In the genomic region with DNA sequence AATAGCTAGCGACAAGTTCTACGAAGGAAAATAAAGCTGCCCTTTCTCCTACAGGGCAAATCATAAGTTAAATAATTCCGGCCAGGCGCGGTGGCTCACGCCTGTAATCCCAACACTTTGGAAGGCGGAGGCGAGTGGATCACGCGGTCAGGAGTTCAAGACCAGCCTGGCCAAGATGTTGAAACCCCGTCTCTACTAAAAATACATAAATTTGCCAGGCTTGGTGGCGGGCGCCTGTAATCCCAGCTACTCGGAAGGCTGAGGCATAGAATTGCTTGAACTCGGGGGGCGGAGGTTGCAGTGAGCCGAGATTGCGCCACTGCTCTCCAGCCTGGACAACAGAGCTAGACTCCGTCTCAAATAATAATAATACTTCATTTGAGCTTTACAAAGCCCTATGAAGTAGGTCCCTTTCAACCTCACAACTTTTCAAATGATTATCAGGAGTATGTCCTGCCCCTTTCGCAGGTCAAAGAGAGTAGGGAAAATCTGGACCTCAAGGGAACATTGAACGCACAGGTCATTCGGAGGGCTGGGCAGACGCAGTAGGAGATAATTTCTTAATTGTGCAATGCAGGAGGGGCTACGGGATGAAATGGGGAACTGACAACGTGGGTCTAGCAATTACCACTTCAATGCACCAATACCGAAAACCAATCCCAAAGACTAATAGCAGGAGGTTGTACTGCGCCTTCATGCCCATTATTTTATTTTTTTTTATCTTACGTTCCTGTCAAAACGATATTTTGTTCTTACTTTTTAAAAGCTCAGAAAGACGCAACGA, we compare ENCODE assay signal across 8 cellular contexts. TPM values are rescaled to one million over a fixed set of nuclear protein-coding genes. Genes with fewer than 3 reads are reported as not detected.
DNase-seq lines count a peak whose midpoint lies in the region; ATAC-seq, FAIRE-seq and TF ChIP-seq lines count a peak whose summit lies in the region.

No MANE protein-coding gene starts in this region.

- dilution Hi-C loops in keratinocyte (cut with MboI; ENCODE audit: extremely low pct_ligation_motif_present, low sequenced_read_pairs) = loop anchor here (25.0 kb wide), 1 partner anchor 99 kb away; no protein-coding TSS in a partner anchor

- H3K79me2 ChIP-seq in ACC112 (ENCODE audit: control insufficient read depth, insufficient read depth, low read length, unreplicated experiment) (peaks cover 11% of the 10 kb centered on the region), keratinocyte (ENCODE audit: control insufficient read depth, insufficient read depth, low read length) (no peaks in the 10 kb centered on the region)

- H3K27ac ChIP-seq in ACC112 (ENCODE audit: low read depth, low read length) (no peak overlapping the region), keratinocyte (ENCODE audit: control insufficient read depth, insufficient read depth, low read length) (peak overlapping the region; percentile 52), testis (no peak overlapping the region)

- peak overlapping the region; percentile 75 for H3K4me2 ChIP-seq in keratinocyte (ENCODE audit: control insufficient read depth, extremely low read depth, insufficient read depth, low read depth, low read length)

- H3K36me3 ChIP-seq in ACC112 (ENCODE audit: insufficient read depth, low read length) = peaks cover under 1% of the 10 kb centered on the region; the same call in 1 of the 2 replicates
- H3K36me3 ChIP-seq in keratinocyte (ENCODE audit: control insufficient read depth in 2 of 2, extremely low read depth in 1 of 2, insufficient read depth in 2 of 2, low read length in 2 of 2) = no peaks in the 10 kb centered on the region
- H3K36me3 ChIP-seq in testis (ENCODE audit: low read depth, missing control alignments) = no peaks in the 10 kb centered on the region

- intact Hi-C loops in testis (cut with DNase I; ENCODE audit: low total_unique reads) = no loop called here

- H3K36me3 Mint-ChIP-seq in activated naive CD4-positive, alpha-beta T cell treated with anti-CD3 and anti-CD28 coated beads, Interleukin-2, amount 50 U/mL, for 72 hours = no peaks in the 10 kb centered on the region

- H3K4me1 ChIP-seq in ACC112 (ENCODE audit: control insufficient read depth, insufficient read depth, low read length, unreplicated experiment) = peaks cover 9% of the 10 kb centered on the region
- H3K4me1 ChIP-seq in keratinocyte (ENCODE audit: control insufficient read depth, extremely low read depth, insufficient read depth, low read length) = peaks cover 4% of the 10 kb centered on the region
- peaks cover 10% of the 10 kb centered on the region for H3K4me1 ChIP-seq in testis

- TF ChIP-seq CTCF in keratinocyte (optimal IDR thresholded peaks at IDR 0.05 in 1 of 3, IDR thresholded peaks at IDR 0.05 in 1 of 3, conservative IDR thresholded peaks at IDR 0.05 in 1 of 3; ENCODE audit: extremely low read depth in 1 of 3, insufficient read depth in 2 of 3, low read length in 3 of 3) (no peak), testis (IDR thresholded peaks at IDR 0.05) (no peak)

- H4K20me1 ChIP-seq in keratinocyte (ENCODE audit: control insufficient read depth, extremely low read depth, insufficient read depth, low read length) = no peaks in the 10 kb centered on the region

- H3K27ac Mint-ChIP-seq in activated naive CD4-positive, alpha-beta T cell treated with anti-CD3 and anti-CD28 coated beads, Interleukin-2, amount 50 U/mL, for 72 hours = peak overlapping the region; percentile 83 to 95

- peak overlapping the region; percentile 81 for H3K9ac ChIP-seq in keratinocyte (ENCODE audit: control insufficient read depth, extremely low read depth, insufficient read depth, low read length)

- H3K9me1 ChIP-seq in keratinocyte (ENCODE audit: control insufficient read depth, extremely low read depth, insufficient read depth, low read length) = no peaks in the 10 kb centered on the region

- H3K27me3 ChIP-seq in ACC112 (ENCODE audit: insufficient read depth, low read length) (no peaks in the 10 kb centered on the region), keratinocyte (ENCODE audit: control insufficient read depth, extremely low read depth, insufficient read depth, low read length) (no peaks in the 10 kb centered on the region), testis (no peaks in the 10 kb centered on the region)

- WGBS in testis, 2 donors = 28 to 29% methylated on average over 31 of the region's 31 CpGs

- no peak for TF ChIP-seq POLR2A in testis (IDR thresholded peaks at IDR 0.05)

- H3K9me3 ChIP-seq in keratinocyte (ENCODE audit: control insufficient read depth, low read depth, low read length) (no peaks in the 10 kb centered on the region), testis (no peaks in the 10 kb centered on the region)

- no peak for DNase-seq in activated naive CD4-positive, alpha-beta T cell treated with anti-CD3 and anti-CD28 coated beads, Interleukin-2, amount 50 U/mL, for 72 hours (ENCODE audit: low spot score in 2 of 2)
- DNase-seq in keratinocyte (ENCODE audit: low read depth, low spot score) (no peak), testis (no peak)

- peak overlapping the region; percentile 97 for H2AFZ ChIP-seq in ACC112 (ENCODE audit: low read length, unreplicated experiment)
- H2AFZ ChIP-seq in keratinocyte (ENCODE audit: control insufficient read depth, low read length) = peak overlapping the region; percentile 76

- ATAC-seq in HG03066 (IDR thresholded peaks at IDR 0.05; ENCODE audit: low read depth, unreplicated experiment) = peak; percentile 4
- ATAC-seq in activated naive CD4-positive, alpha-beta T cell treated with anti-CD3 and anti-CD28 coated beads, Interleukin-2, amount 50 U/mL, for 72 hours = no peak
- ATAC-seq in GM18907 (IDR thresholded peaks at IDR 0.05; ENCODE audit: unreplicated experiment) = no peak
- ATAC-seq in HG03469 (IDR thresholded peaks at IDR 0.05; ENCODE audit: unreplicated experiment) = no peak
- no peak for ATAC-seq in HG03175 (IDR thresholded peaks at IDR 0.05; ENCODE audit: unreplicated experiment)

- H3K9me3 Mint-ChIP-seq in activated naive CD4-positive, alpha-beta T cell treated with anti-CD3 and anti-CD28 coated beads, Interleukin-2, amount 50 U/mL, for 72 hours = no peaks in the 10 kb centered on the region

- no peak for FAIRE-seq in keratinocyte (lab: Jason Lieb, UNC)

- peak overlapping the region; percentile 86 for H3K4me3 ChIP-seq in ACC112 (ENCODE audit: low read depth, low read length)
- peak overlapping the region; percentile 63 to 93 (median 85) for H3K4me3 ChIP-seq in keratinocyte (ENCODE audit: control insufficient read depth in 2 of 3, extremely low read depth in 1 of 3, insufficient read depth in 2 of 3, low read depth in 1 of 3, low read length in 3 of 3)
- H3K4me3 ChIP-seq in testis = peak overlapping the region; percentile 58 to 71

RNA-seq across cellular contexts. Expression of gene COMMD9, which starts 0.6 kb away (rescaled TPM):
- 10 to 100 TPM; 33.6 to 37.3 TPM for total RNA-seq in activated naive CD4-positive, alpha-beta T cell treated with anti-CD3 and anti-CD28 coated beads, Interleukin-2, amount 50 U/mL, for 72 hours
- polyA plus RNA-seq in keratinocyte = 51.2 to 68.5 TPM (median 52.6 TPM) in 3 replicates
- polyA plus RNA-seq in keratinocyte (2011; ENCODE audit: low read depth) = 3.6 TPM
- 70.3 and 97.8 TPM in 2 replicates for polyA plus RNA-seq in keratinocyte (2011; cell fraction: cytosol; rRNA removed)
- polyA plus RNA-seq in keratinocyte (2011; cell fraction: nucleus; rRNA removed) = 40.9 and 56.7 TPM in 2 replicates
- polyA plus RNA-seq in keratinocyte (2012; ENCODE audit: low replicate concordance) = 27.7 and 58.0 TPM in 2 replicates
- polyA minus RNA-seq in keratinocyte = 47.4 to 85.5 TPM (median 68.2 TPM) in 3 replicates
- 42.6 TPM for polyA minus RNA-seq in keratinocyte (2011; cell fraction: cytosol; rRNA and poly(A)+ RNA removed)
- polyA minus RNA-seq in keratinocyte (2011; cell fraction: nucleus; rRNA and poly(A)+ RNA removed) = 9.2 and 12.1 TPM in 2 replicates
- 10 to 100 TPM; 42.7 to 58.2 TPM for total RNA-seq in testis
- polyA plus RNA-seq in testis (ENCODE audit: insufficient read depth, low read depth, low replicate concordance) = 73.9 TPM

RNA-seq across cellular contexts. Expression of gene PRR5L, which starts 7.5 kb away (rescaled TPM):
- 10 to 100 TPM in 1 of 2 donors, 1 to 10 TPM in 1; 2.3 to 46.9 TPM for total RNA-seq in activated naive CD4-positive, alpha-beta T cell treated with anti-CD3 and anti-CD28 coated beads, Interleukin-2, amount 50 U/mL, for 72 hours
- 14.0 to 20.1 TPM (median 15.7 TPM) in 3 replicates for polyA plus RNA-seq in keratinocyte
- 3.0 TPM for polyA plus RNA-seq in keratinocyte (2011; ENCODE audit: low read depth)
- 22.4 and 26.3 TPM in 2 replicates for polyA plus RNA-seq in keratinocyte (2011; cell fraction: cytosol; rRNA removed)
- polyA plus RNA-seq in keratinocyte (2011; cell fraction: nucleus; rRNA removed) = 46.8 and 60.6 TPM in 2 replicates
- polyA plus RNA-seq in keratinocyte (2012; ENCODE audit: low replicate concordance) = 4.8 and 13.3 TPM in 2 replicates
- 23.9 to 28.9 TPM (median 26.1 TPM) in 3 replicates for polyA minus RNA-seq in keratinocyte
- polyA minus RNA-seq in keratinocyte (2011; cell fraction: cytosol; rRNA and poly(A)+ RNA removed) = 28.2 TPM
- polyA minus RNA-seq in keratinocyte (2011; cell fraction: nucleus; rRNA and poly(A)+ RNA removed) = 26.9 and 37.5 TPM in 2 replicates
- total RNA-seq in testis = 10 to 100 TPM; 14.7 to 15.4 TPM
- polyA plus RNA-seq in testis (ENCODE audit: insufficient read depth, low read depth, low replicate concordance) = 8.1 TPM
